Comparison of ENCODE assay signal across 24 cellular contexts in the genomic region with DNA sequence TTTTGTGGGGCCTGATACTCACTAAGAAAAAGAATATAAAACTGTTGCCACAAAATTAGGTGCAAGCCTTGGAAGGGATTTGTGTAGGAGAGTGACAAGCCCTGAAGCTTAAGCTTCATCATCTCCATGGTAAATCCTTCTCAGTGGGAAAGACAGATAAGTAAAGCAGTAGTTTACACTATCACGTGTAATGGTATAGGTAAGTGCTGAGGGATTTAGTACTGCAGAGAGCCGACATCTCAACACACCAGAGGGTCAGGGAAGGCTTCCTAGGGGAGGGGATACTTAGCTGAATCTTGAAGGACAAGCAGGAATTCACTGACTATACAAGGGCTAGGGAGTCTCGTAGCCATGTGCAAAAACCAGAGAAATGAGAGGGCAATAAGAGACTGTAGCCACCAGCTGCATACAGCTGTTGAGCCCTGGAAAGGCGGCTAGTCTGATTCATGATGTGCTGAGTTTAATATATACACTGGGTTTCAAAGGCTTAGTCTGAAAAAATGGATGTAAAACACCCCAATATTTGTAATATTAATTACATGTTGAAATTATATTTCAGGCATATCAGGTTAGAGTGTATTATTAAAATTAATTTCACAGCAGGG.
"Had no signal": no experiment of that assay in that cellular context is flagged by ENCODE, and none has a peak within 500 bp of the region (broad histone marks: within the 10 kb centered on the region; RNA-seq: fewer than 3 reads in every experiment).

No MANE protein-coding gene starts in this region.

- H3K27ac ChIP-seq: gastrocnemius medialis, left ventricle myocardium inferior, neutrophil, ovary, psoas muscle, right atrium auricular region, spleen, thoracic aorta, upper lobe of left lung had no signal

- DNase-seq: activated CD4-positive, alpha-beta T cell treated with anti-CD3 and anti-CD28 coated beads, Interleukin-2, amount 10 ng/mL, durations not matched to agents 7 days and 5 days; activated CD4-positive, CD25-positive, alpha-beta regulatory T cell treated with anti-CD3 and anti-CD28 coated beads, Interleukin-2, amount 50 U/mL, for 72 hours; activated CD8-positive, alpha-beta memory T cell treated with anti-CD3 and anti-CD28 coated beads, Interleukin-2, amount 10 ng/mL, durations not matched to agents 7 days and 5 days; activated CD8-positive, alpha-beta T cell treated with anti-CD3 and anti-CD28 coated beads for 36 hours; activated gamma-delta T cell treated with Interleukin-2 at 50 U/mL for 16 hours; central memory CD4-positive, alpha-beta T cell; dermis blood vessel endothelial cell; effector CD8-positive, alpha-beta T cell; gastrocnemius medialis; hippocampal formation; kidney glomerular epithelial cell; left ventricle myocardium inferior; ovary; psoas muscle; spleen; stimulated activated CD4-positive, alpha-beta T cell treated with anti-CD3 and anti-CD28 coated beads, Interleukin-4, amount 100 ng/mL, for 1 hour; stimulated activated naive CD4-positive, alpha-beta T cell treated with Interleukin-2 at 50 U/mL for 16 hours; upper lobe of left lung had no signal

- H3K9me3 Mint-ChIP-seq: activated CD4-positive, alpha-beta T cell treated with anti-CD3 and anti-CD28 coated beads, Interleukin-2, amount 10 ng/mL, durations not matched to agents 7 days and 5 days; activated CD8-positive, alpha-beta T cell treated with anti-CD3 and anti-CD28 coated beads for 36 hours; activated naive CD4-positive, alpha-beta T cell treated with anti-CD3 and anti-CD28 coated beads, Interleukin-2, amount 50 U/mL, for 72 hours; activated T-helper 1 cell treated with anti-CD3 and anti-CD28 coated beads, Interleukin-12 subunit alpha, Interleukin-12 subunit beta, Interleukin-2, Interleukin-4 antibody, amounts not matched to agents 30 ng/mL and 10 ng/mL and 1 ng/mL, durations not matched to agents 14 hours and 24 hours and 36 hours; nephron had no signal

- H3K27me3 ChIP-seq: gastrocnemius medialis, neutrophil, ovary, right atrium auricular region, spleen, upper lobe of left lung had no signal

- H3K9me3 ChIP-seq: gastrocnemius medialis, left ventricle myocardium inferior, neutrophil, ovary, psoas muscle, right atrium auricular region, spleen, thoracic aorta, upper lobe of left lung had no signal

- H3K4me3 ChIP-seq: gastrocnemius medialis, left ventricle myocardium inferior, ovary, psoas muscle, right atrium auricular region, spleen, thoracic aorta, upper lobe of left lung had no signal

- H3K27me3 Mint-ChIP-seq: activated CD4-positive, alpha-beta T cell treated with anti-CD3 and anti-CD28 coated beads, Interleukin-2, amount 10 ng/mL, durations not matched to agents 7 days and 5 days; activated CD8-positive, alpha-beta memory T cell treated with anti-CD3 and anti-CD28 coated beads, Interleukin-2, amount 10 ng/mL, durations not matched to agents 7 days and 5 days; activated CD8-positive, alpha-beta T cell treated with anti-CD3 and anti-CD28 coated beads for 36 hours had no signal

- H3K36me3 ChIP-seq: gastrocnemius medialis, left ventricle myocardium inferior, neutrophil, ovary, right atrium auricular region, thoracic aorta, upper lobe of left lung had no signal

- H3K36me3 Mint-ChIP-seq: activated naive CD4-positive, alpha-beta T cell treated with anti-CD3 and anti-CD28 coated beads, Interleukin-2, amount 50 U/mL, for 72 hours had no signal

- H3K4me3 Mint-ChIP-seq: activated CD4-positive, alpha-beta T cell treated with anti-CD3 and anti-CD28 coated beads, Interleukin-2, amount 10 ng/mL, durations not matched to agents 7 days and 5 days; activated CD8-positive, alpha-beta memory T cell treated with anti-CD3 and anti-CD28 coated beads, Interleukin-2, amount 10 ng/mL, durations not matched to agents 7 days and 5 days; activated CD8-positive, alpha-beta T cell treated with anti-CD3 and anti-CD28 coated beads for 36 hours; activated T-helper 1 cell treated with anti-CD3 and anti-CD28 coated beads, Interleukin-12 subunit alpha, Interleukin-12 subunit beta, Interleukin-2, Interleukin-4 antibody, amounts not matched to agents 30 ng/mL and 10 ng/mL and 1 ng/mL, durations not matched to agents 14 hours and 24 hours and 36 hours; nephron had no signal

- H3K27ac Mint-ChIP-seq: activated CD4-positive, alpha-beta T cell treated with anti-CD3 and anti-CD28 coated beads, Interleukin-2, amount 10 ng/mL, durations not matched to agents 7 days and 5 days; activated CD8-positive, alpha-beta memory T cell treated with anti-CD3 and anti-CD28 coated beads, Interleukin-2, amount 10 ng/mL, durations not matched to agents 7 days and 5 days; activated CD8-positive, alpha-beta T cell treated with anti-CD3 and anti-CD28 coated beads for 36 hours; activated naive CD4-positive, alpha-beta T cell treated with anti-CD3 and anti-CD28 coated beads, Interleukin-2, amount 50 U/mL, for 72 hours; activated T-helper 1 cell treated with anti-CD3 and anti-CD28 coated beads, Interleukin-12 subunit alpha, Interleukin-12 subunit beta, Interleukin-2, Interleukin-4 antibody, amounts not matched to agents 30 ng/mL and 10 ng/mL and 1 ng/mL, durations not matched to agents 14 hours and 24 hours and 36 hours had no signal

- H3K4me1 ChIP-seq: gastrocnemius medialis, left ventricle myocardium inferior, psoas muscle, right atrium auricular region, upper lobe of left lung had no signal
